2 cellular contexts compared by ENCODE assay signal in the genomic region with DNA sequence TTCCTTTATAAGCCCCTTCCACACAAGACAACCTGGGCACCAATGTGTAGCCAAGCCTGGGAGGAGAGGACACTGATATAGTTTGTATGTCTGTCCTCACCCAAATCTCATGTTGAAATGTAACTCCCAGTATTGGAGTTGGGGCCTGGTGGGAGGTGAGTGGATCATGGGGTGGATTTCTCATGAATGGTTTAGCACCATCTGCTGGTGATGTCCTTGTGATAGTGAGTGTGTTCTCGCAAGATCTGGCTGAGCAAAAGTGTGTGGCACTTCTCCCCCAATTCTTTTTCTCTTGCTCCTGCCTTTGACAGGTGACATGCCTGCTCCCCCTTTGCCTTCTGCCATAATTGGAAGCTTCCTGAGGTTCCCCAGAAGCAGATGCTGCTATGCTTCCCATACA.
TF ChIP-seq lines count a peak whose summit lies in the region.

No MANE protein-coding gene starts in this region.

TF ChIP-seq in K562, 482 proteins besides CTCF, POLR2A, EP300 and RAD21 (continued from another document):
- TF ChIP-seq, protein P1, sequence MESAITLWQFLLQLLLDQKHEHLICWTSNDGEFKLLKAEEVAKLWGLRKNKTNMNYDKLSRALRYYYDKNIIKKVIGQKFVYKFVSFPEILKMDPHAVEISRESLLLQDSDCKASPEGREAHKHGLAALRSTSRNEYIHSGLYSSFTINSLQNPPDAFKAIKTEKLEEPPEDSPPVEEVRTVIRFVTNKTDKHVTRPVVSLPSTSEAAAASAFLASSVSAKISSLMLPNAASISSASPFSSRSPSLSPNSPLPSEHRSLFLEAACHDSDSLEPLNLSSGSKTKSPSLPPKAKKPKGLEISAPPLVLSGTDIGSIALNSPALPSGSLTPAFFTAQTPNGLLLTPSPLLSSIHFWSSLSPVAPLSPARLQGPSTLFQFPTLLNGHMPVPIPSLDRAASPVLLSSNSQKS (CRISPR knock-in tag; IDR thresholded peaks at IDR 0.05): no peak
- TF ChIP-seq ZNF586 (CRISPR knock-in tag; conservative IDR thresholded peaks at IDR 0.05): no peak
- TF ChIP-seq SRSF1 (IDR thresholded peaks at IDR 0.05; ENCODE audit: low read depth, low read length): no peak
- TF ChIP-seq ARID2 (IDR thresholded peaks at IDR 0.05): no peak

TF ChIP-seq in neural cell, 6 proteins besides CTCF, POLR2A, EP300 and RAD21 (continued from another document):
- TF ChIP-seq, protein P2, sequence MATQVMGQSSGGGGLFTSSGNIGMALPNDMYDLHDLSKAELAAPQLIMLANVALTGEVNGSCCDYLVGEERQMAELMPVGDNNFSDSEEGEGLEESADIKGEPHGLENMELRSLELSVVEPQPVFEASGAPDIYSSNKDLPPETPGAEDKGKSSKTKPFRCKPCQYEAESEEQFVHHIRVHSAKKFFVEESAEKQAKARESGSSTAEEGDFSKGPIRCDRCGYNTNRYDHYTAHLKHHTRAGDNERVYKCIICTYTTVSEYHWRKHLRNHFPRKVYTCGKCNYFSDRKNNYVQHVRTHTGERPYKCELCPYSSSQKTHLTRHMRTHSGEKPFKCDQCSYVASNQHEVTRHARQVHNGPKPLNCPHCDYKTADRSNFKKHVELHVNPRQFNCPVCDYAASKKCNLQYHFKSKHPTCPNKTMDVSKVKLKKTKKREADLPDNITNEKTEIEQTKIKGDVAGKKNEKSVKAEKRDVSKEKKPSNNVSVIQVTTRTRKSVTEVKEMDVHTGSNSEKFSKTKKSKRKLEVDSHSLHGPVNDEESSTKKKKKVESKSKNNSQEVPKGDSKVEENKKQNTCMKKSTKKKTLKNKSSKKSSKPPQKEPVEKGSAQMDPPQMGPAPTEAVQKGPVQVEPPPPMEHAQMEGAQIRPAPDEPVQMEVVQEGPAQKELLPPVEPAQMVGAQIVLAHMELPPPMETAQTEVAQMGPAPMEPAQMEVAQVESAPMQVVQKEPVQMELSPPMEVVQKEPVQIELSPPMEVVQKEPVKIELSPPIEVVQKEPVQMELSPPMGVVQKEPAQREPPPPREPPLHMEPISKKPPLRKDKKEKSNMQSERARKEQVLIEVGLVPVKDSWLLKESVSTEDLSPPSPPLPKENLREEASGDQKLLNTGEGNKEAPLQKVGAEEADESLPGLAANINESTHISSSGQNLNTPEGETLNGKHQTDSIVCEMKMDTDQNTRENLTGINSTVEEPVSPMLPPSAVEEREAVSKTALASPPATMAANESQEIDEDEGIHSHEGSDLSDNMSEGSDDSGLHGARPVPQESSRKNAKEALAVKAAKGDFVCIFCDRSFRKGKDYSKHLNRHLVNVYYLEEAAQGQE (IDR thresholded peaks at IDR 0.05; ENCODE audit: borderline replicate concordance): no peak
